In the genomic region with DNA sequence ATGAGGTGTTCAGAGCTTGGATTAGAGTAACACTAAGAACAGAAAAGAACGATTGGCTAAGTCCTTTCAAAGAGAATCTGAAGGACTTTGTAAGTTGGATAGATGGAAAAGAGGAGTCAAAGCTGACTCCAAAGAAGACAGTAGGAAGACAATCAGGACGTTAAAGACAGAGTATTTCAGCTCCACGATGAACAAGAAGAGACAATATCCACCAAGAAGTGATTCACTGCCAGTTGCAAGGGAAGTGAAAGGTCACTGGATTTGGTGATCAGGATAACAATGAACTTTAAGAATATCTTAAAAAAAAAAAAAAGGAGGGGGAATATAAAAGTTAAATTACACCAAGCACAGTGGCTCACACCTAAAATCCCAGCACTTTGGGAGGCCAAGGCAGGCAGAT, we compare ENCODE assay signal across 14 cellular contexts. TPM values are rescaled to one million over a fixed set of nuclear protein-coding genes. Genes with fewer than 3 reads are reported as not detected.
DNase-seq lines count a peak whose midpoint lies in the region; ATAC-seq and TF ChIP-seq lines count a peak whose summit lies in the region.
"Had no signal": no experiment of that assay in that cellular context is flagged by ENCODE, and none has a peak within 500 bp of the region (broad histone marks: within the 10 kb centered on the region; RNA-seq: fewer than 3 reads in every experiment).

No MANE protein-coding gene starts in this region.

- intact Hi-C loops in right cardiac atrium (cut with DNase I), result no loop called here
- intact Hi-C loops in Right ventricle myocardium superior (cut with DNase I), result no loop called here

- H3K4me1 ChIP-seq in right cardiac atrium (ENCODE audit: control insufficient read depth, insufficient read depth, low read length), result peaks cover 12% of the 10 kb centered on the region

- ATAC-seq in right cardiac atrium (peak in 1 of 2 donors; percentile 9), Right ventricle myocardium superior (ENCODE audit: poor library complexity) (no peak), memory B cell (ENCODE audit: low read depth) (no peak), GM21381 (IDR thresholded peaks at IDR 0.05; ENCODE audit: unreplicated experiment) (no peak), HG02571 (IDR thresholded peaks at IDR 0.05; ENCODE audit: unreplicated experiment) (no peak)
- ATAC-seq: left colon had no signal

- H3K27ac ChIP-seq in right cardiac atrium (ENCODE audit: low read length), result peak overlapping the region; percentile 93
- H3K27ac ChIP-seq: WERI-Rb-1 had no signal

- H3K27me3 Mint-ChIP-seq in chondrocyte (ENCODE audit: low read depth), result no peaks in the 10 kb centered on the region
- no peaks in the 10 kb centered on the region for H3K27me3 Mint-ChIP-seq in memory B cell
- H3K27me3 Mint-ChIP-seq: central memory CD8-positive, alpha-beta T cell had no signal

- no peak for DNase-seq in right cardiac atrium
- DNase-seq in Right ventricle myocardium superior, result no peak
- no peak for DNase-seq in chondrocyte (ENCODE audit: low spot score)
- no peak for DNase-seq in memory B cell (ENCODE audit: low spot score in 2 of 2)
- DNase-seq in stimulated activated naive CD4-positive, alpha-beta T cell treated with Interleukin-2 at 50 U/mL for 16 hours (lab: John Stamatoyannopoulos, UW), result no peak
- no peak for DNase-seq in stimulated activated CD4-positive, alpha-beta T cell treated with anti-CD3 and anti-CD28 coated beads, Interleukin-12 subunit alpha, Interleukin-12 subunit beta, amount 100 ng/mL, for 4 hours
- DNase-seq: left colon; stimulated activated CD4-positive, alpha-beta T cell treated with anti-CD3 and anti-CD28 coated beads, Interleukin-4, amount 100 ng/mL, for 4 hours; WERI-Rb-1 had no signal

- H3K27ac Mint-ChIP-seq in chondrocyte (ENCODE audit: unreplicated experiment), result peak overlapping the region; percentile 53
- H3K27ac Mint-ChIP-seq in memory B cell, result peak overlapping the region; percentile 48
- H3K27ac Mint-ChIP-seq: nephron had no signal

- H3K4me3 ChIP-seq in right cardiac atrium (ENCODE audit: low read length), result no peak overlapping the region
- H3K4me3 ChIP-seq: hepatocyte had no signal

- no peaks in the 10 kb centered on the region for H3K9me3 Mint-ChIP-seq in chondrocyte (ENCODE audit: low read depth)
- H3K9me3 Mint-ChIP-seq in memory B cell, result no peaks in the 10 kb centered on the region
- H3K9me3 Mint-ChIP-seq: central memory CD8-positive, alpha-beta T cell; nephron had no signal

- no peaks in the 10 kb centered on the region for H3K9me3 ChIP-seq in right cardiac atrium (ENCODE audit: control insufficient read depth, low read length)

- TF ChIP-seq CTCF in chondrocyte (IDR thresholded peaks at IDR 0.05), result no peak

- H3K4me1 Mint-ChIP-seq in chondrocyte (ENCODE audit: low read depth) (peaks cover 48% of the 10 kb centered on the region), memory B cell (peaks cover 32% of the 10 kb centered on the region)

- H3K27me3 ChIP-seq in right cardiac atrium (ENCODE audit: control insufficient read depth, insufficient read depth), result no peaks in the 10 kb centered on the region
- H3K27me3 ChIP-seq: hepatocyte had no signal

- H3K36me3 Mint-ChIP-seq in chondrocyte (ENCODE audit: low read depth), result no peaks in the 10 kb centered on the region
- peaks cover 5% of the 10 kb centered on the region for H3K36me3 Mint-ChIP-seq in memory B cell

- no peak overlapping the region for H3K4me3 Mint-ChIP-seq in chondrocyte (ENCODE audit: unreplicated experiment)
- H3K4me3 Mint-ChIP-seq in memory B cell, result no peak overlapping the region
- H3K4me3 Mint-ChIP-seq: central memory CD8-positive, alpha-beta T cell; nephron had no signal

- WGBS in right cardiac atrium, result 56% methylated on average over 3 of the region's 3 CpGs

RNA-seq across cellular contexts. Expression of gene REPS1, which starts 17.9 kb away (rescaled TPM):
- total RNA-seq in right cardiac atrium (10 to 100 TPM; 35.3 to 40.9 (median 37.3) TPM), Right ventricle myocardium superior (31.0 TPM), chondrocyte (24.5 to 26.5 TPM (median 25.8 TPM) in 3 replicates)
- polyA plus RNA-seq in right cardiac atrium, result 18.1 TPM

RNA-seq across cellular contexts. Expression of gene ABRACL, which starts 58.4 kb away (rescaled TPM):
- total RNA-seq in right cardiac atrium, result 1 to 10 TPM; 4.5 to 8.0 (median 7.6) TPM
- polyA plus RNA-seq in right cardiac atrium, result 11.0 TPM
- total RNA-seq in Right ventricle myocardium superior, result 6.6 TPM
- total RNA-seq in chondrocyte, result 10.4 to 20.2 TPM (median 17.2 TPM) in 3 replicates
